In the genomic region with DNA sequence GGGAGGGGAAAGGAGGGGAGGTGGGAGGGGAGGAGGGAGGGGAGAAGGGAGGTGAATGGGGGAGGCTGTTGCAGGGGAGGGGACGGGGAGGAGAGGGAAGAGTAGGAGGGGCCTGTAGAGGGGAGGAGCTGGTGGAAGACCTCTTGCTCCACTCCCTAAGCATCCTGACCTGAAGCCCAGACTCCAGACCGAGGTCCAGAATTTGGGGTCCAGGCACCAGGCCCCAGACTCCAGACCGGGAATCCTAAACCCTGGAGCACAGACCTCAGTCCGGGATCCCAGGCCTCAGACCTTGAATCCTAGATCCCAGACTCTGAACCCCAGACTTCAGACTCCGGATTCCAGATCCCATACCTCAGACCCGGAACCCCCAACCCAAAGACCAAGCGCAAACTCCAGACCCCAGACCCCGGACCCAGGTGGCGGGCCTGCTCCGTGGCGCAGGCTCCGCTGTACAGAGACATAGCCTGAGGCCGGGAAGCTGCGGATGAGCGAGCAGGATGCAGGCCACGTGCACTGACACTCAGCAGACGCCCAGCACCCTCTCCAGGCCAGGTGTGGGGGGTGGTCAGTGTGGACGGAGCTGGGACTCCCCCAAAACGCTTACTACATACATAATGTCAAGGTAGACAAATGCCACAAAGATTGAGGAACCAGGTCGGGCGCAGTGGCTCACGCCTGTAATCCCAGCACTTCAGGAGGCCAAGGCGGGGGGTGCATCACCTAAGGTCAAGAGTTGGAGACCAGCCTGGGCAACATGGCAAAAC, we compare ENCODE assay signal across 8 cellular contexts. TPM values are rescaled to one million over a fixed set of nuclear protein-coding genes. Genes with fewer than 3 reads are reported as not detected.
DNase-seq lines count a peak whose midpoint lies in the region; ATAC-seq, FAIRE-seq and TF ChIP-seq lines count a peak whose summit lies in the region.

No MANE protein-coding gene starts in this region.

- DNase-seq in A673 (ENCODE audit: low spot score) = peak; percentile 85
- peak; percentile 78 for DNase-seq in GM12892 (ENCODE audit: insufficient read length)
- peak; percentile 19 for DNase-seq in NCI-H2227 (lab: John Stamatoyannopoulos, UW; ENCODE audit: unreplicated experiment)
- DNase-seq in activated CD4-positive, alpha-beta T cell treated with anti-CD3 and anti-CD28 coated beads for 4 hours = peak; percentile 58 to 66
- DNase-seq in ecto neural progenitor cell (ENCODE audit: low spot score) = peak; percentile 63
- peak; percentile 77 for DNase-seq in lower lobe of right lung

- H3K27ac ChIP-seq in A673 (ENCODE audit: low read depth, low read length, poor library complexity, severe bottlenecking) (peak overlapping the region; percentile 40), lower lobe of right lung (peak overlapping the region; percentile 18)

- peak; percentile 38 for FAIRE-seq in GM12892 (lab: Jason Lieb, UNC)

- H3K4me3 ChIP-seq in A673 (ENCODE audit: low read depth, low read length, poor library complexity, severe bottlenecking) (peak overlapping the region; percentile 36), lower lobe of right lung (peak overlapping the region; percentile 31)

- no peaks in the 10 kb centered on the region for H3K9me3 ChIP-seq in A673 (ENCODE audit: low read depth, low read length, poor library complexity, severe bottlenecking)
- no peaks in the 10 kb centered on the region for H3K9me3 ChIP-seq in lower lobe of right lung

- no peak for TF ChIP-seq POLR2A in GM12892 (IDR thresholded peaks at IDR 0.05; ENCODE audit: low read depth, low read length)

- H3K27ac Mint-ChIP-seq in stimulated activated memory B cell treated with anti-CD40 and anti-IgM and Interleukin-4, amounts not matched to agents 10 μg/mL and 1 μg/mL and 100 μg/mL, for 72 hours = peak overlapping the region; percentile 70

- BruUV-seq in A673 (replicated peaks; lab: Mats Ljungman, UMichigan) = no TSS peak

- peak overlapping the region; percentile 76 for H3K4me3 Mint-ChIP-seq in stimulated activated memory B cell treated with anti-CD40 and anti-IgM and Interleukin-4, amounts not matched to agents 10 μg/mL and 1 μg/mL and 100 μg/mL, for 72 hours

- H3K9me3 Mint-ChIP-seq in stimulated activated memory B cell treated with anti-CD40 and anti-IgM and Interleukin-4, amounts not matched to agents 10 μg/mL and 1 μg/mL and 100 μg/mL, for 72 hours = no peaks in the 10 kb centered on the region

- peaks cover 19% of the 10 kb centered on the region for H3K36me3 Mint-ChIP-seq in stimulated activated memory B cell treated with anti-CD40 and anti-IgM and Interleukin-4, amounts not matched to agents 10 μg/mL and 1 μg/mL and 100 μg/mL, for 72 hours

- ATAC-seq in lower lobe of right lung (peak; percentile 82 to 88), GM21576 (IDR thresholded peaks at IDR 0.05; ENCODE audit: unreplicated experiment) (no peak)
- ATAC-seq in stimulated activated memory B cell treated with anti-CD40 and anti-IgM and Interleukin-4, amounts not matched to agents 10 μg/mL and 1 μg/mL and 100 μg/mL, for 72 hours = peak; percentile 64

- H3K36me3 ChIP-seq in A673 (ENCODE audit: insufficient read depth, low read length, poor library complexity, severe bottlenecking) (peaks cover 6% of the 10 kb centered on the region), lower lobe of right lung (no peaks in the 10 kb centered on the region)

- no peak for TF ChIP-seq CTCF in A673 (conservative IDR thresholded peaks at IDR 0.05; ENCODE audit: low read depth, low read length)
- no peak for TF ChIP-seq CTCF in lower lobe of right lung (IDR thresholded peaks at IDR 0.05)

- peaks cover 44% of the 10 kb centered on the region for H3K4me1 Mint-ChIP-seq in stimulated activated memory B cell treated with anti-CD40 and anti-IgM and Interleukin-4, amounts not matched to agents 10 μg/mL and 1 μg/mL and 100 μg/mL, for 72 hours

- CTCF ChIA-PET in A673 (lab: Charles Lee) = interaction anchor here (0.5 kb wide), 1 partner anchor 88 kb away, joined by 3 read pairs; no protein-coding TSS in a partner anchor

- H3K27me3 Mint-ChIP-seq in stimulated activated memory B cell treated with anti-CD40 and anti-IgM and Interleukin-4, amounts not matched to agents 10 μg/mL and 1 μg/mL and 100 μg/mL, for 72 hours = no peaks in the 10 kb centered on the region

- H3K4me1 ChIP-seq in A673 (ENCODE audit: insufficient read depth, low read length, poor library complexity, severe bottlenecking) (no peaks in the 10 kb centered on the region), lower lobe of right lung (peaks cover 12% of the 10 kb centered on the region)

- POLR2A ChIA-PET in A673 (lab: Charles Lee; ENCODE audit: low non-redundant PET) = interaction anchor here (0.5 to 0.8 kb wide), 4 partner anchors 36 to 364 kb away, joined by 3 to 19 read pairs (median 3); no protein-coding TSS in a partner anchor

- intact Hi-C loops in A673 (cut with micrococcal nuclease; ENCODE audit: unreplicated experiment) (no loop called here), lower lobe of right lung (cut with DNase I) (loop anchor here (10.0 kb wide), 1 partner anchor 59 kb away; no protein-coding TSS in a partner anchor)

- no peaks in the 10 kb centered on the region for H3K27me3 ChIP-seq in A673 (replicated peaks; ENCODE audit: insufficient read depth, low read depth, low read length, poor library complexity)
- no peaks in the 10 kb centered on the region for H3K27me3 ChIP-seq in lower lobe of right lung (ENCODE audit: low read depth)

RNA-seq across cellular contexts. Expression of gene BTBD2, which starts 0.7 kb away (rescaled TPM):
- total RNA-seq in A673 (2021) (91.7 and 110 TPM in 2 replicates), lower lobe of right lung (62.0 TPM)
- 29.0 TPM for polyA plus RNA-seq in GM12892 (2012; ENCODE audit: missing spikeins)

RNA-seq across cellular contexts. Expression of gene MKNK2, which starts 34.8 kb away (rescaled TPM):
- total RNA-seq in A673 (2021) = 106 and 107 TPM in 2 replicates
- 245 TPM for polyA plus RNA-seq in GM12892 (2012; ENCODE audit: missing spikeins)
- 268 TPM for total RNA-seq in lower lobe of right lung

Comparison
In these comparisons a context has a peak if more than half of its experiments do, and no peak if none do; other contexts are left out.
1. DNase-seq: peak in every context shown above with its lines; median percentile 85 in A673; 78 in GM12892; 77 in lower lobe of right lung; 63 in ecto neural progenitor cell; 62 in activated CD4-positive, alpha-beta T cell treated with anti-CD3 and anti-CD28 coated beads for 4 hours; 19 in NCI-H2227.